Comparison of ENCODE assay signal across 16 cellular contexts in genomic region chr1:42002220-42002619, GRCh38.
"Had no signal": no experiment of that assay in that cellular context is flagged by ENCODE, and none has a peak within 500 bp of the region (broad histone marks: within the 10 kb centered on the region; RNA-seq: fewer than 3 reads in every experiment).

No MANE protein-coding gene starts in this region.

- ATAC-seq: activated CD4-positive, alpha-beta T cell treated with anti-CD3 and anti-CD28 coated beads for 36 hours; activated CD8-positive, alpha-beta T cell treated with anti-CD3 and anti-CD28 coated beads, Interleukin-2, amount 10 ng/mL, durations not matched to agents 7 days and 5 days; lower lobe of right lung; naive thymus-derived CD4-positive, alpha-beta T cell; right cardiac atrium; stimulated activated effector memory CD8-positive, alpha-beta T cell treated with anti-CD3 and anti-CD28 coated beads, Interleukin-12 subunit alpha, Interleukin-12 subunit beta, amount 100 ng/mL, for 72 hours had no signal

- H3K27ac Mint-ChIP-seq: activated CD4-positive, alpha-beta T cell treated with anti-CD3 and anti-CD28 coated beads for 36 hours; activated CD8-positive, alpha-beta T cell treated with anti-CD3 and anti-CD28 coated beads, Interleukin-2, amount 10 ng/mL, durations not matched to agents 7 days and 5 days; stimulated activated effector memory CD8-positive, alpha-beta T cell treated with anti-CD3 and anti-CD28 coated beads, Interleukin-12 subunit alpha, Interleukin-12 subunit beta, amount 100 ng/mL, for 72 hours had no signal

- H3K4me3 Mint-ChIP-seq: activated CD4-positive, alpha-beta T cell treated with anti-CD3 and anti-CD28 coated beads for 36 hours; activated CD8-positive, alpha-beta T cell treated with anti-CD3 and anti-CD28 coated beads, Interleukin-2, amount 10 ng/mL, durations not matched to agents 7 days and 5 days; naive thymus-derived CD4-positive, alpha-beta T cell; stimulated activated effector memory CD8-positive, alpha-beta T cell treated with anti-CD3 and anti-CD28 coated beads, Interleukin-12 subunit alpha, Interleukin-12 subunit beta, amount 100 ng/mL, for 72 hours had no signal

- H3K27me3 ChIP-seq: esophagus squamous epithelium, neutrophil, tibial nerve had no signal

- H3K9me3 Mint-ChIP-seq: naive thymus-derived CD4-positive, alpha-beta T cell; stimulated activated effector memory CD8-positive, alpha-beta T cell treated with anti-CD3 and anti-CD28 coated beads, Interleukin-12 subunit alpha, Interleukin-12 subunit beta, amount 100 ng/mL, for 72 hours had no signal

- H3K27ac ChIP-seq: esophagus squamous epithelium, lower lobe of right lung, neutrophil, tibial nerve had no signal

- H3K4me2 ChIP-seq: smooth muscle cell had no signal

- H3K9me3 ChIP-seq: esophagus squamous epithelium, lower lobe of right lung, neutrophil, tibial nerve had no signal

- DNase-seq: activated CD4-positive, alpha-beta T cell treated with anti-CD3 and anti-CD28 coated beads for 36 hours; activated CD8-positive, alpha-beta memory T cell treated with anti-CD3 and anti-CD28 coated beads, Interleukin-2, amount 50 U/mL, for 48 hours; activated CD8-positive, alpha-beta T cell treated with anti-CD3 and anti-CD28 coated beads, Interleukin-2, amount 10 ng/mL, durations not matched to agents 7 days and 5 days; activated naive CD4-positive, alpha-beta T cell; aorta; esophagus squamous epithelium; foreskin fibroblast; glutamatergic neuron; lower lobe of right lung; naive thymus-derived CD4-positive, alpha-beta T cell; posterior cingulate gyrus; right cardiac atrium had no signal

- H3K36me3 Mint-ChIP-seq: stimulated activated effector memory CD8-positive, alpha-beta T cell treated with anti-CD3 and anti-CD28 coated beads, Interleukin-12 subunit alpha, Interleukin-12 subunit beta, amount 100 ng/mL, for 72 hours had no signal

- H3K27me3 Mint-ChIP-seq: activated CD4-positive, alpha-beta T cell treated with anti-CD3 and anti-CD28 coated beads for 36 hours; naive thymus-derived CD4-positive, alpha-beta T cell had no signal

- H3K36me3 ChIP-seq: esophagus squamous epithelium, lower lobe of right lung, neutrophil, tibial nerve had no signal

- H3K4me3 ChIP-seq: esophagus squamous epithelium, lower lobe of right lung, smooth muscle cell, tibial nerve had no signal
